Comparison of ENCODE assay signal across 5 cellular contexts in the genomic region with DNA sequence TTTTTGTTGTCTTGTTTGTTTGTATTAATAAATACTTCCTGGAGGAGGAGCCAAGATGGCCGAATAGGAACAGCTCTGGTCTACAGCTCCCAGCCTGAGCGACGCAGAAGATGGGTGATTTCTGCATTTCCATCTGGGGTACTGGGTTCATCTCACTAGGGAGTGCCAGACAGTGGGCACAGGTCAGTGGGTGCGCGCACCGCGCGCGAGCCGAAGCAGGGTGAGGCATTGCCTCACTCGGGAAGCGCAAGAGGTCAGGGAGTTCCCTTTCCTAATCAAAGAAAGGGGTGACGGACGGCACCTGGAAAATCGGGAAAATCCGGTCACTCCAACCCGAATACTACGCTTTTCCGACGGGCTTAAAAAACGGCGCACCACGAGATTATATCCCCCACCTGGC.
DNase-seq lines count a peak whose midpoint lies in the region; ATAC-seq, FAIRE-seq and TF ChIP-seq lines count a peak whose summit lies in the region.
"Not testable (repeated sequence)": the region's sequence is repeated elsewhere in the genome, so short reads cannot be mapped to it uniquely, and the experiment has no call there.

No MANE protein-coding gene starts in this region.

- H3F3A ChIP-seq in GM23338 (replicated peaks; ENCODE audit: low read depth): not testable (repeated sequence)

- not testable (repeated sequence) for H3K23ac ChIP-seq in H9 (ENCODE audit: insufficient read length, low read depth, low read length); H1 (ENCODE audit: insufficient read length)

- POLR2A ChIA-PET in H1 (lab: Charles Lee; ENCODE audit: partially characterized antibody): not testable (repeated sequence)

- not testable (repeated sequence) for H3T11ph ChIP-seq in H9 (ENCODE audit: low read length)

- not testable (repeated sequence) for H3K36me3 ChIP-seq in ES-I3 (ENCODE audit: insufficient read depth, low read length); GM23338 (ENCODE audit: insufficient read depth); H1 (ENCODE audit: control insufficient read depth in 2 of 4, insufficient read depth in 4 of 4, low read length in 3 of 4)

- H3K4me2 ChIP-seq in GM23338; H9 (ENCODE audit: insufficient read depth, insufficient read length, low read length); H1 (ENCODE audit: insufficient read depth in 1 of 2, low read depth in 2 of 2, low read length in 2 of 2): not testable (repeated sequence)

- H3K14ac ChIP-seq in H9 (ENCODE audit: insufficient read depth, low read length); H1 (ENCODE audit: insufficient read length): not testable (repeated sequence)

- DNase-seq in GM23338 (ENCODE audit: low spot score); H9; H1 (ENCODE audit: low read depth in 1 of 2, low spot score in 2 of 2): not testable (repeated sequence)
- DNase-seq in chondrocyte (ENCODE audit: low spot score): peak; percentile 37

- not testable (repeated sequence) for H3K36me3 Mint-ChIP-seq in GM23338 (ENCODE audit: low read depth); H9 (ENCODE audit: insufficient read depth in 1 of 3, low read depth in 3 of 3); chondrocyte (ENCODE audit: low read depth)

- not testable (repeated sequence) for H4K8ac ChIP-seq in H9 (replicated peaks; ENCODE audit: insufficient read length, low read depth, low read length); H1 (ENCODE audit: extremely low read depth, insufficient read depth, low read length)

- not testable (repeated sequence) for H3K9me2 ChIP-seq in GM23338 (ENCODE audit: insufficient read depth)

- H4K5ac ChIP-seq in H9 (ENCODE audit: insufficient read length, low read depth, low read length); H1 (ENCODE audit: insufficient read length, low read depth, low read length): not testable (repeated sequence)

- not testable (repeated sequence) for H3K4me1 Mint-ChIP-seq in GM23338; H9; chondrocyte (ENCODE audit: low read depth)

- not testable (repeated sequence) for H2AK5ac ChIP-seq in H9 (ENCODE audit: insufficient read length, low read length); H1 (ENCODE audit: low read depth, low read length)

- not testable (repeated sequence) for TF ChIP-seq CTCF in GM23338 (conservative IDR thresholded peaks at IDR 0.05; ENCODE audit: low read depth in 2 of 2); H9 (conservative IDR thresholded peaks at IDR 0.05); chondrocyte (IDR thresholded peaks at IDR 0.05); H1 (IDR thresholded peaks at IDR 0.05; ENCODE audit: control extremely low read depth in 1 of 3, insufficient read depth in 1 of 3, low read depth in 1 of 3, low read length in 3 of 3)

- not testable (repeated sequence) for TF ChIP-seq RAD21 in H1 (IDR thresholded peaks at IDR 0.05 in 1 of 2, conservative IDR thresholded peaks at IDR 0.05 in 1 of 2; ENCODE audit: low read depth in 2 of 2, low read length in 2 of 2)

- not testable (repeated sequence) for H3K27ac Mint-ChIP-seq in GM23338; chondrocyte (ENCODE audit: unreplicated experiment)
- H3K27ac Mint-ChIP-seq in H9: peak overlapping the region in 2 of 3 experiments; percentile 58 to 75; a peak in 1 of 7 replicates

- not testable (repeated sequence) for H2BK120ac ChIP-seq in H9 (ENCODE audit: low read depth, low read length, poor library complexity, severe bottlenecking); H1 (replicated peaks; ENCODE audit: low read depth, low read length)

- H3K27me3 Mint-ChIP-seq in GM23338 (ENCODE audit: insufficient read depth, low read depth, poor library complexity); H9 (ENCODE audit: low read depth); chondrocyte (ENCODE audit: low read depth): not testable (repeated sequence)

- H3K4me1 ChIP-seq in ES-I3 (ENCODE audit: insufficient read depth, low read length); GM23338 (ENCODE audit: insufficient read depth); H9 (ENCODE audit: insufficient read depth, low read length); H1 (replicated peaks in 1 of 4; ENCODE audit: control insufficient read depth in 3 of 4, insufficient read depth in 4 of 4, low read length in 3 of 4): not testable (repeated sequence)

- H3K27me3 ChIP-seq in GM23338 (ENCODE audit: insufficient read depth); H9 (ENCODE audit: insufficient read depth, low read length); H1 (replicated peaks in 1 of 4; ENCODE audit: control insufficient read depth in 3 of 4, extremely low read depth in 1 of 4, insufficient read depth in 3 of 4, low read length in 3 of 4): not testable (repeated sequence)

- H2BK12ac ChIP-seq in H9 (ENCODE audit: insufficient read length, low read depth, low read length); H1 (ENCODE audit: low read depth, low read length): not testable (repeated sequence)

- not testable (repeated sequence) for H3K9me3 Mint-ChIP-seq in GM23338; H9; chondrocyte (ENCODE audit: low read depth)

- TF ChIP-seq POLR2A in H1 (IDR thresholded peaks at IDR 0.05; ENCODE audit: control extremely low read depth in 1 of 2, low read depth in 2 of 2, low read length in 2 of 2): not testable (repeated sequence)

- not testable (repeated sequence) for H2BK15ac ChIP-seq in H9 (ENCODE audit: low read depth, low read length); H1 (ENCODE audit: low read length)

- not testable (repeated sequence) for H3K27ac ChIP-seq in GM23338 (ENCODE audit: low read depth); H9 (ENCODE audit: insufficient read length, low read depth, low read length); H1 (ENCODE audit: low read depth, low read length)

- H4K91ac ChIP-seq in H9 (ENCODE audit: insufficient read length, low read depth, low read length); H1 (replicated peaks; ENCODE audit: insufficient read length, low read length): not testable (repeated sequence)

- not testable (repeated sequence) for H2BK20ac ChIP-seq in H9 (ENCODE audit: low read depth, low read length, poor library complexity, severe bottlenecking); H1 (ENCODE audit: low read length)

- peak overlapping the region; percentile 24; the same call in 1 of the 2 replicates for H3K9ac ChIP-seq in ES-I3 (ENCODE audit: low read depth, low read length)
- not testable (repeated sequence) for H3K9ac ChIP-seq in H9 (ENCODE audit: extremely low read depth, insufficient read length, low read length); H1 (replicated peaks in 1 of 4; ENCODE audit: extremely low read depth in 1 of 4, low read depth in 3 of 4, low read length in 3 of 4)

- not testable (repeated sequence) for H4K20me1 ChIP-seq in GM23338 (replicated peaks; ENCODE audit: insufficient read depth); H9 (ENCODE audit: control insufficient read depth, insufficient read depth, insufficient read length); H1 (replicated peaks in 1 of 2; ENCODE audit: control insufficient read depth in 1 of 2, insufficient read depth in 2 of 2, low read length in 2 of 2)

- not testable (repeated sequence) for H3K56ac ChIP-seq in H9 (ENCODE audit: insufficient read length, low read depth, low read length); H1 (replicated peaks; ENCODE audit: insufficient read length, low read depth, low read length)

- not testable (repeated sequence) for H3K4me3 Mint-ChIP-seq in GM23338; H9; chondrocyte (ENCODE audit: unreplicated experiment)

- H3K9me3 ChIP-seq in ES-I3 (ENCODE audit: control insufficient read depth, insufficient read depth, low read length); H9 (ENCODE audit: control insufficient read depth, low read depth, low read length); H1 (ENCODE audit: insufficient read depth in 2 of 2, low read depth in 1 of 2, low read length in 1 of 2): not testable (repeated sequence)

- TF ChIP-seq EP300 in H1 (IDR thresholded peaks at IDR 0.05; ENCODE audit: borderline replicate concordance in 1 of 2, low read depth in 2 of 2, low read length in 2 of 2): not testable (repeated sequence)

- not testable (repeated sequence) for ATAC-seq in GM23338

- CTCF ChIA-PET in H1 (lab: Charles Lee; ENCODE audit: partially characterized antibody): not testable (repeated sequence)

- FAIRE-seq in H1 (lab: Jason Lieb, UNC): not testable (repeated sequence)

- H3K23me2 ChIP-seq in H9 (ENCODE audit: insufficient read length, low read depth, low read length, poor library complexity, severe bottlenecking); H1 (ENCODE audit: low read depth, low read length): not testable (repeated sequence)

- H2BK5ac ChIP-seq in H9 (ENCODE audit: insufficient read length, low read length); H1 (ENCODE audit: low read depth, low read length): not testable (repeated sequence)

- H3K18ac ChIP-seq in H9 (ENCODE audit: insufficient read length, low read depth, low read length); H1 (ENCODE audit: extremely low read depth, low read length): not testable (repeated sequence)

- H2AFZ ChIP-seq in GM23338 (peak overlapping the region; percentile 59; the same call in 1 of the 2 replicates), H1 (ENCODE audit: low read length) (peak overlapping the region; percentile 22; the same call in 1 of the 2 replicates)
- not testable (repeated sequence) for H2AFZ ChIP-seq in H9 (ENCODE audit: low read length)

- H3K79me1 ChIP-seq in H9 (ENCODE audit: insufficient read depth, low read depth, low read length, poor library complexity, severe bottlenecking); H1 (ENCODE audit: low read depth, low read length): not testable (repeated sequence)

- H3K79me2 ChIP-seq in GM23338 (replicated peaks; ENCODE audit: insufficient read depth); H9 (ENCODE audit: insufficient read depth, low read length); H1 (ENCODE audit: control insufficient read depth in 1 of 2, insufficient read depth in 2 of 2, low read length in 2 of 2): not testable (repeated sequence)

- H3K4ac ChIP-seq in H9 (ENCODE audit: low read depth, low read length); H1 (replicated peaks; ENCODE audit: insufficient read length, low read depth, low read length): not testable (repeated sequence)

- WGBS in H9 (ENCODE audit: extremely low coverage, insufficient read length, low lambda C conversion rate): no CpG with 5 or more reads among the region's 23 CpGs
- whole genome bisulfite sequencing in H1 (ENCODE audit: extremely low coverage in 1 of 2, insufficient coverage in 1 of 2, insufficient read length in 1 of 2, insufficient replicate concordance in 2 of 2, low coverage in 1 of 2, low lambda C conversion rate in 2 of 2, missing lambda C conversion rate in 1 of 2), 2 experiments: 93% methylated on average over 23 of the region's 23 CpGs; no CpG with 5 or more reads in 1 of the 2 experiments

- H3K4me3 ChIP-seq in GM23338; H1 (ENCODE audit: extremely low read depth in 1 of 4, insufficient read depth in 2 of 4, low read depth in 3 of 4, low read length in 4 of 4): not testable (repeated sequence)
